ENCODE assay signal across 12 cellular contexts in the genomic region with DNA sequence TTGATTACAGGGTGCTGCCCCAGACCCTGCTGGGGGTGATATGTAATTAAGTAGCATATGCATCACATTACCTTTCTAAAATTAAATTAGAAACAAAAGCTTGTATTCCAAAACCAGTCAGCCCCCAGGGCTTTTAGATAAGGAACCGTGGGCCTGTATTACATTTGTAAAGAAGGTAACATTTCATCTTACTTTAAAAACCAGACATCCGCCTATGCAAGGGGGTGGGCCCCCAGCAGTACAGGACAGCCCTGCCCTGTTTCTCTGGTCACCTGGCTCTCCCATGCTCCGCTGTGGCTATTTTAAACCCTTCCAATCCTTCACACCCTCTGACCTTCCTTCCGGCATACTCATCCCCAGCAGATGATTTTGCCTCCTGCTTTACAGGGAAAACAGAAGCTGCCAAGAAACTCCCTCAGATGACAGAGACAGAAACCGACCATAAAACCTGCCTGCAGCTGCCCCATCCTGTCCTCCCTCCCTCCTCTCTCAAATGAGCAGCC. TPM values are rescaled to one million over a fixed set of nuclear protein-coding genes. Genes with fewer than 3 reads are reported as not detected.
DNase-seq lines count a peak whose midpoint lies in the region; ATAC-seq and TF ChIP-seq lines count a peak whose summit lies in the region.
"Had no signal": no experiment of that assay in that cellular context is flagged by ENCODE, and none has a peak within 500 bp of the region (broad histone marks: within the 10 kb centered on the region; RNA-seq: fewer than 3 reads in every experiment).

No MANE protein-coding gene starts in this region.

- H3K27me3 ChIP-seq in neural progenitor cell, result no peaks in the 10 kb centered on the region
- H3K27me3 ChIP-seq: testis had no signal

- no peak overlapping the region for H3K4me2 ChIP-seq in neural progenitor cell

- H3K4me1 Mint-ChIP-seq in neural progenitor cell, result no peaks in the 10 kb centered on the region
- H3K4me1 Mint-ChIP-seq: central memory CD8-positive, alpha-beta T cell had no signal

- peak overlapping the region; percentile 50 for H3K4me3 Mint-ChIP-seq in neural progenitor cell
- H3K4me3 Mint-ChIP-seq: CD8-positive, alpha-beta T cell; central memory CD8-positive, alpha-beta T cell had no signal

- H3K27ac Mint-ChIP-seq in neural progenitor cell, result no peak overlapping the region
- H3K27ac Mint-ChIP-seq: CD8-positive, alpha-beta T cell had no signal

- no peaks in the 10 kb centered on the region for H3F3A ChIP-seq in neural progenitor cell (ENCODE audit: low read depth)

- H3K79me2 ChIP-seq in neural progenitor cell (ENCODE audit: low read depth), result no peaks in the 10 kb centered on the region

- H3K27me3 Mint-ChIP-seq in neural progenitor cell (ENCODE audit: insufficient read depth, low read depth), result peaks cover 16% of the 10 kb centered on the region

- H4K20me1 ChIP-seq in neural progenitor cell (ENCODE audit: low read depth), result no peaks in the 10 kb centered on the region

- H2AFZ ChIP-seq in neural progenitor cell (replicated peaks), result no peak overlapping the region

- DNase-seq in COLO829 (ENCODE audit: low spot score) (peak; percentile 83), NCI-H146 treated with DMSO at 0.1 percent for 48 hours (lab: John Stamatoyannopoulos, UW; ENCODE audit: unreplicated experiment) (peak; percentile 63), dermis microvascular lymphatic vessel endothelial cell (ENCODE audit: low read depth in 2 of 2) (peak; percentile 42 to 59), neural progenitor cell (ENCODE audit: low spot score) (no peak), activated T-cell treated with anti-CD3 and anti-CD28 coated beads for 4 hours (no peak), LoVo (ENCODE audit: low spot score) (no peak)
- DNase-seq in stimulated activated CD4-positive, alpha-beta T cell treated with anti-CD3 and anti-CD28 coated beads, Interleukin-4, amount 100 ng/mL, for 1 hour, result no peak
- DNase-seq: CD8-positive, alpha-beta T cell; stimulated activated CD4-positive, alpha-beta T cell treated with anti-CD3 and anti-CD28 coated beads, Interleukin-1b, Interleukin-23, amount 100 ng/mL, for 48 hours; testis had no signal

- TF ChIP-seq CTCF in neural progenitor cell (IDR thresholded peaks at IDR 0.05), result no peak

- no peak overlapping the region for H3K27ac ChIP-seq in neural progenitor cell
- H3K27ac ChIP-seq: testis had no signal

- no peak for ATAC-seq in HG02884 (IDR thresholded peaks at IDR 0.05; ENCODE audit: unreplicated experiment)
- ATAC-seq: CD8-positive, alpha-beta T cell had no signal

- no peaks in the 10 kb centered on the region for H3K36me3 Mint-ChIP-seq in neural progenitor cell
- H3K36me3 Mint-ChIP-seq: CD8-positive, alpha-beta T cell had no signal

- H3K9me3 ChIP-seq in neural progenitor cell (ENCODE audit: low read depth), result no peaks in the 10 kb centered on the region
- H3K9me3 ChIP-seq: testis had no signal

- H3K36me3 ChIP-seq in neural progenitor cell, result no peaks in the 10 kb centered on the region

- H3K4me3 ChIP-seq in neural progenitor cell, result no peak overlapping the region
- H3K4me3 ChIP-seq: testis had no signal

- H3K9me3 Mint-ChIP-seq in neural progenitor cell, result no peaks in the 10 kb centered on the region
- H3K9me3 Mint-ChIP-seq: CD8-positive, alpha-beta T cell; central memory CD8-positive, alpha-beta T cell had no signal

- H3K9ac ChIP-seq in neural progenitor cell, result no peak overlapping the region

- no peaks in the 10 kb centered on the region for H3K4me1 ChIP-seq in neural progenitor cell

RNA-seq across cellular contexts. Expression of gene KCNC4, which starts 21.9 kb away (rescaled TPM):
- total RNA-seq in dermis microvascular lymphatic vessel endothelial cell, result 0.77 and 1.0 TPM in 2 replicates
- total RNA-seq in neural progenitor cell (ENCODE audit: low replicate concordance), result 1.3 and 2.0 TPM in 2 replicates

RNA-seq across cellular contexts. Expression of gene SLC6A17, which starts 37.9 kb away (rescaled TPM):
- total RNA-seq in dermis microvascular lymphatic vessel endothelial cell, result 2.4 and 2.7 TPM in 2 replicates
- 0.06 TPM in 1 of 2 replicates, not detected in the other for total RNA-seq in neural progenitor cell (ENCODE audit: low replicate concordance)
- total RNA-seq: CD8-positive, alpha-beta T cell had no signal

Comparison
In these comparisons a context has a peak if more than half of its experiments do, and no peak if none do; other contexts are left out.
1. DNase-seq: peak in COLO829 (single experiment), NCI-H146 treated with DMSO at 0.1 percent for 48 hours (single experiment) and dermis microvascular lymphatic vessel endothelial cell (2 of 2); none in neural progenitor cell (single experiment), activated T-cell treated with anti-CD3 and anti-CD28 coated beads for 4 hours (single experiment), LoVo (single experiment) and stimulated activated CD4-positive, alpha-beta T cell treated with anti-CD3 and anti-CD28 coated beads, Interleukin-4, amount 100 ng/mL, for 1 hour (single experiment).